8 cellular contexts compared by ENCODE assay signal in genomic region chr10:11178606-11179221, GRCh38.
DNase-seq lines count a peak whose midpoint lies in the region; ATAC-seq lines count a peak whose summit lies in the region.

No MANE protein-coding gene starts in this region.

- no peaks in the 10 kb centered on the region for H3K9me3 Mint-ChIP-seq in activated naive CD4-positive, alpha-beta T cell treated with anti-CD3 and anti-CD28 coated beads, Interleukin-2, amount 10 ng/mL, durations not matched to agents 7 days and 5 days

- peak overlapping the region; percentile 92 for H3K27ac Mint-ChIP-seq in activated naive CD4-positive, alpha-beta T cell treated with anti-CD3 and anti-CD28 coated beads, Interleukin-2, amount 10 ng/mL, durations not matched to agents 7 days and 5 days

- H3K4me1 Mint-ChIP-seq in activated naive CD4-positive, alpha-beta T cell treated with anti-CD3 and anti-CD28 coated beads, Interleukin-2, amount 10 ng/mL, durations not matched to agents 7 days and 5 days: peaks cover 99% of the 10 kb centered on the region

- ATAC-seq in GM18867 (IDR thresholded peaks at IDR 0.05; ENCODE audit: unreplicated experiment): peak; percentile 79
- peak; percentile 82 for ATAC-seq in HG02981 (IDR thresholded peaks at IDR 0.05; ENCODE audit: unreplicated experiment)
- peak; percentile 62 for ATAC-seq in left colon

- H3K36me3 Mint-ChIP-seq in activated naive CD4-positive, alpha-beta T cell treated with anti-CD3 and anti-CD28 coated beads, Interleukin-2, amount 10 ng/mL, durations not matched to agents 7 days and 5 days: peaks cover 91% of the 10 kb centered on the region

- CTCF ChIA-PET in activated naive CD4-positive, alpha-beta T cell treated with anti-CD3 and anti-CD28 coated beads, Interleukin-2, amount 10 ng/mL, durations not matched to agents 7 days and 5 days (lab: Charles Lee): interaction anchor here (0.6 to 4.3 kb wide), 9 partner anchors 12 to 73 kb away, joined by 3 to 63 read pairs (median 4); no protein-coding TSS in a partner anchor

- no peak overlapping the region for H3K4me3 Mint-ChIP-seq in activated naive CD4-positive, alpha-beta T cell treated with anti-CD3 and anti-CD28 coated beads, Interleukin-2, amount 10 ng/mL, durations not matched to agents 7 days and 5 days

- peak; percentile 78 for DNase-seq in SIG-M5 (lab: John Stamatoyannopoulos, UW)
- DNase-seq in activated naive CD4-positive, alpha-beta T cell treated with anti-CD3 and anti-CD28 coated beads, Interleukin-2, amount 10 ng/mL, durations not matched to agents 7 days and 5 days: peak; percentile 91
- peak; percentile 46 to 71 for DNase-seq in left colon
- peak; percentile 58 for DNase-seq in stimulated activated CD8-positive, alpha-beta memory T cell treated with anti-CD3 and anti-CD28 coated beads, Interleukin-7, amount 100 ng/mL, for 24 hours (ENCODE audit: low read depth)
- no peak for DNase-seq in NCI-H526 (lab: John Stamatoyannopoulos, UW)
- no peak for DNase-seq in DMS53 (lab: John Stamatoyannopoulos, UW)

- no peaks in the 10 kb centered on the region for H3K27me3 Mint-ChIP-seq in activated naive CD4-positive, alpha-beta T cell treated with anti-CD3 and anti-CD28 coated beads, Interleukin-2, amount 10 ng/mL, durations not matched to agents 7 days and 5 days

- intact Hi-C loops in left colon (cut with DNase I, micrococcal nuclease): no loop called here

Comparison
In these comparisons a context has a peak if more than half of its experiments do, and no peak if none do; other contexts are left out.
1. DNase-seq: peak in SIG-M5 (single experiment), activated naive CD4-positive, alpha-beta T cell treated with anti-CD3 and anti-CD28 coated beads, Interleukin-2, amount 10 ng/mL, durations not matched to agents 7 days and 5 days (single experiment), left colon (2 of 2) and stimulated activated CD8-positive, alpha-beta memory T cell treated with anti-CD3 and anti-CD28 coated beads, Interleukin-7, amount 100 ng/mL, for 24 hours (single experiment); none in NCI-H526 (0 of 2) and DMS53 (single experiment).
2. Peak in every context shown above with its lines, with median percentiles within 50 percentile points of each other: ATAC-seq.